ENCODE assay signal across 16 cellular contexts in the genomic region with DNA sequence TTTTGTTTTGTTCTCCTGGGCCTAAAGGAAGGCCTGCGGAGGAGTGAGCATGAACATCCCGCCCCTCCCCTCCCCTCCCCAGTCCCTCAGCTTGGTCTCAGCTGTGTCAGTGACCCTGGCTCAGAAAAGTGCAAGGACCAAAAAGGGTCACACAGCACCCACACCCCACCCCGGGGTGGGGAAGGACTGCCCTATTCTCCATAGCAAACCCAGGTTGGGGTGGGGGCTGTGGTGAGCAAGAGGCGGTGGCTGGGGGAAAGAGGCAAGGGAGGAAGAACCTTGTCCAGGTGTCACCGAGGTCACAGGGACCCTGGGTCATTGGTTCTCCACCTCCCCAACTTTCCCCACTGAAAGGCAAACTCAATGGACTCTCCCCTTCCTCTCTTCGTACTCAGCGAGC. TPM values are rescaled to one million over a fixed set of nuclear protein-coding genes. Genes with fewer than 3 reads are reported as not detected.
"Had no signal": no experiment of that assay in that cellular context is flagged by ENCODE, and none has a peak within 500 bp of the region (broad histone marks: within the 10 kb centered on the region; RNA-seq: fewer than 3 reads in every experiment).

No MANE protein-coding gene starts in this region.

- H3K27ac Mint-ChIP-seq: activated CD4-positive, alpha-beta T cell treated with anti-CD3 and anti-CD28 coated beads, Interleukin-2, amount 10 ng/mL, durations not matched to agents 7 days and 5 days; activated naive CD8-positive, alpha-beta T cell; endodermal cell; T-helper 1 cell treated with Interleukin-12 subunit alpha and Interleukin-12 subunit beta and Interleukin-4 antibody, amounts not matched to agents 30 μg/mL and 1 μg/mL, for 36 hours had no signal

- H3K4me1 ChIP-seq: foreskin keratinocyte had no signal

- H3K9me3 Mint-ChIP-seq: activated CD4-positive, alpha-beta T cell treated with anti-CD3 and anti-CD28 coated beads, Interleukin-2, amount 10 ng/mL, durations not matched to agents 7 days and 5 days; endodermal cell; T-helper 1 cell treated with Interleukin-12 subunit alpha and Interleukin-12 subunit beta and Interleukin-4 antibody, amounts not matched to agents 30 μg/mL and 1 μg/mL, for 36 hours had no signal

- H3K4me3 Mint-ChIP-seq: T-helper 1 cell treated with Interleukin-12 subunit alpha and Interleukin-12 subunit beta and Interleukin-4 antibody, amounts not matched to agents 30 μg/mL and 1 μg/mL, for 36 hours had no signal

- H3K9me3 ChIP-seq: body of pancreas, mucosa of descending colon, neutrophil, thyroid gland had no signal

- H3K27ac ChIP-seq: body of pancreas, epithelial cell of prostate, foreskin keratinocyte, neutrophil, thyroid gland had no signal

- H3K36me3 Mint-ChIP-seq: activated naive CD8-positive, alpha-beta T cell had no signal

- DNase-seq: activated CD4-positive, alpha-beta T cell treated with anti-CD3 and anti-CD28 coated beads, Interleukin-2, amount 10 ng/mL, durations not matched to agents 7 days and 5 days; activated CD8-positive, alpha-beta memory T cell treated with anti-CD3 and anti-CD28 coated beads, Interleukin-2, amount 50 U/mL, for 4 hours; activated gamma-delta T cell treated with Interleukin-2 at 50 U/mL for 16 hours; amniotic stem cell; body of pancreas; foreskin keratinocyte; naive B cell; stimulated activated CD4-positive, alpha-beta T cell treated with anti-CD3 and anti-CD28 coated beads, Interleukin-2, amount 100 ng/mL, for 24 hours; stimulated activated naive CD4-positive, alpha-beta T cell treated with Interleukin-2 at 50 U/mL for 16 hours; thyroid gland had no signal

- H3K36me3 ChIP-seq: neutrophil, thyroid gland had no signal

- H3K4me3 ChIP-seq: body of pancreas, mucosa of descending colon had no signal

RNA-seq across cellular contexts. Expression of a gene that starts 7.6 kb away (rescaled TPM):
- total RNA-seq: activated CD4-positive, alpha-beta T cell treated with anti-CD3 and anti-CD28 coated beads, Interleukin-2, amount 10 ng/mL, durations not matched to agents 7 days and 5 days had no signal
